Comparison of ENCODE assay signal across 17 cellular contexts in genomic region chr19:18921593-18921992, GRCh38. TPM values are rescaled to one million over a fixed set of nuclear protein-coding genes. Genes with fewer than 3 reads are reported as not detected.
A peak's percentile ranks its signal among the peaks of the same experiment; 100 is the strongest.
DNase-seq lines count a peak whose midpoint lies in the region; ATAC-seq, FAIRE-seq and TF ChIP-seq lines count a peak whose summit lies in the region.
"Had no signal": no experiment of that assay in that cellular context is flagged by ENCODE, and none has a peak within 500 bp of the region (broad histone marks: within the 10 kb centered on the region; RNA-seq: fewer than 3 reads in every experiment).

No MANE protein-coding gene starts in this region.

- peak overlapping the region; percentile 97 for H3K4me3 Mint-ChIP-seq in activated naive CD4-positive, alpha-beta T cell treated with anti-CD3 and anti-CD28 coated beads, Interleukin-2, amount 50 U/mL, for 24 hours
- peak overlapping the region; percentile 48 for H3K4me3 Mint-ChIP-seq in activated B cell treated with CpG ODN at 0.5 μM for 24 hours
- peak overlapping the region; percentile 28 to 36 for H3K4me3 Mint-ChIP-seq in stimulated activated naive B cell treated with anti-CD40 and anti-IgM and Interleukin-4, amounts not matched to agents 10 μg/mL and 1 μg/mL and 100 μg/mL, for 72 hours

- intact Hi-C loops in activated B cell treated with CpG ODN at 0.5 μM for 24 hours (cut with micrococcal nuclease) (no loop called here), kidney (cut with DNase I) (no loop called here)

- H3K4me1 Mint-ChIP-seq in activated naive CD4-positive, alpha-beta T cell treated with anti-CD3 and anti-CD28 coated beads, Interleukin-2, amount 50 U/mL, for 24 hours, result peaks cover 39% of the 10 kb centered on the region
- peaks cover 37% of the 10 kb centered on the region for H3K4me1 Mint-ChIP-seq in activated B cell treated with CpG ODN at 0.5 μM for 24 hours
- H3K4me1 Mint-ChIP-seq in stimulated activated naive B cell treated with anti-CD40 and anti-IgM and Interleukin-4, amounts not matched to agents 10 μg/mL and 1 μg/mL and 100 μg/mL, for 72 hours, result peaks cover 18 to 33% of the 10 kb centered on the region in 2 donors

- no peak for ATAC-seq in activated B cell treated with CpG ODN at 0.5 μM for 24 hours (ENCODE audit: low read depth)
- ATAC-seq in stimulated activated naive B cell treated with anti-CD40 and anti-IgM and Interleukin-4, amounts not matched to agents 10 μg/mL and 1 μg/mL and 100 μg/mL, for 72 hours (replicated peaks), result no peak
- ATAC-seq: sciatic nerve had no signal

- peaks cover 7 to 14% of the 10 kb centered on the region in 2 donors for H3K4me1 ChIP-seq in kidney (ENCODE audit: control insufficient read depth in 1 of 2, insufficient read depth in 1 of 2, low read depth in 1 of 2, low read length in 2 of 2)

- H3K4me3 ChIP-seq in kidney (ENCODE audit: low read length in 2 of 2), result no peak overlapping the region
- H3K4me3 ChIP-seq: SK-N-MC had no signal

- H3K27ac ChIP-seq in kidney (ENCODE audit: low read depth in 2 of 2, low read length in 2 of 2), result no peak overlapping the region
- H3K27ac ChIP-seq: SK-N-MC had no signal

- H3K27ac Mint-ChIP-seq in activated naive CD4-positive, alpha-beta T cell treated with anti-CD3 and anti-CD28 coated beads, Interleukin-2, amount 50 U/mL, for 24 hours, result no peak overlapping the region
- H3K27ac Mint-ChIP-seq in activated B cell treated with CpG ODN at 0.5 μM for 24 hours, result no peak overlapping the region
- H3K27ac Mint-ChIP-seq in stimulated activated naive B cell treated with anti-CD40 and anti-IgM and Interleukin-4, amounts not matched to agents 10 μg/mL and 1 μg/mL and 100 μg/mL, for 72 hours, result no peak overlapping the region

- no peaks in the 10 kb centered on the region for H3K27me3 Mint-ChIP-seq in activated naive CD4-positive, alpha-beta T cell treated with anti-CD3 and anti-CD28 coated beads, Interleukin-2, amount 50 U/mL, for 24 hours
- no peaks in the 10 kb centered on the region for H3K27me3 Mint-ChIP-seq in activated B cell treated with CpG ODN at 0.5 μM for 24 hours
- H3K27me3 Mint-ChIP-seq in stimulated activated naive B cell treated with anti-CD40 and anti-IgM and Interleukin-4, amounts not matched to agents 10 μg/mL and 1 μg/mL and 100 μg/mL, for 72 hours, result no peaks in the 10 kb centered on the region

- peaks cover 8% of the 10 kb centered on the region for H3K36me3 Mint-ChIP-seq in activated naive CD4-positive, alpha-beta T cell treated with anti-CD3 and anti-CD28 coated beads, Interleukin-2, amount 50 U/mL, for 24 hours
- peaks cover 64% of the 10 kb centered on the region for H3K36me3 Mint-ChIP-seq in activated B cell treated with CpG ODN at 0.5 μM for 24 hours (ENCODE audit: low read depth)
- H3K36me3 Mint-ChIP-seq in stimulated activated naive B cell treated with anti-CD40 and anti-IgM and Interleukin-4, amounts not matched to agents 10 μg/mL and 1 μg/mL and 100 μg/mL, for 72 hours, result peaks cover 39 to 51% of the 10 kb centered on the region in 2 donors

- H3K9me3 Mint-ChIP-seq in activated naive CD4-positive, alpha-beta T cell treated with anti-CD3 and anti-CD28 coated beads, Interleukin-2, amount 50 U/mL, for 24 hours, result no peaks in the 10 kb centered on the region
- no peaks in the 10 kb centered on the region for H3K9me3 Mint-ChIP-seq in activated B cell treated with CpG ODN at 0.5 μM for 24 hours
- H3K9me3 Mint-ChIP-seq in stimulated activated naive B cell treated with anti-CD40 and anti-IgM and Interleukin-4, amounts not matched to agents 10 μg/mL and 1 μg/mL and 100 μg/mL, for 72 hours, result no peaks in the 10 kb centered on the region

- TF ChIP-seq CTCF in activated B cell treated with CpG ODN at 0.5 μM for 24 hours (IDR thresholded peaks at IDR 0.05) (no peak), kidney (IDR thresholded peaks at IDR 0.05; ENCODE audit: borderline replicate concordance, extremely low read depth, insufficient read depth) (no peak)

- CTCF ChIA-PET in activated B cell treated with CpG ODN at 0.5 μM for 24 hours (lab: Charles Lee), result no interaction called here

- no peak for DNase-seq in activated naive CD4-positive, alpha-beta T cell treated with Interleukin-2 at 50 U/mL for 16 hours
- DNase-seq in activated B cell treated with CpG ODN at 0.5 μM for 24 hours, result no peak
- peak; percentile 66 for DNase-seq in kidney
- no peak for DNase-seq in stimulated activated naive B cell treated with anti-CD40 and anti-IgM and Interleukin-4, amounts not matched to agents 10 μg/mL and 1 μg/mL and 100 μg/mL, for 72 hours
- no peak for DNase-seq in activated effector memory CD4-positive, alpha-beta T cell treated with Interleukin-2 at 50 U/mL for 16 hours
- DNase-seq in NCI-H1092 (lab: John Stamatoyannopoulos, UW), result no peak
- DNase-seq in DMS114 treated with DMSO at 0.1 percent for 48 hours (lab: John Stamatoyannopoulos, UW; ENCODE audit: unreplicated experiment), result no peak
- DNase-seq: activated CD4-positive, alpha-beta T cell treated with anti-CD3 and anti-CD28 coated beads, Interleukin-2, amount 50 U/mL, for 48 hours; foreskin melanocyte; NCI-H1436 treated with DMSO at 0.1 percent for 48 hours; NCI-H774; occipital lobe had no signal

- FAIRE-seq in kidney (lab: Jason Lieb, UNC), result no peak
- FAIRE-seq: colon had no signal

- H3K9me3 ChIP-seq in kidney (ENCODE audit: control insufficient read depth in 1 of 2, low read length in 2 of 2), result no peaks in the 10 kb centered on the region

- no peak overlapping the region for H3K9ac ChIP-seq in kidney (ENCODE audit: low read length in 2 of 2)

- POLR2A ChIA-PET in activated B cell treated with CpG ODN at 0.5 μM for 24 hours (lab: Charles Lee), result interaction anchor here (0.6 kb wide), 1 partner anchor 9 kb away, joined by 3 read pairs; no protein-coding TSS in a partner anchor

- H3K36me3 ChIP-seq in kidney (ENCODE audit: control insufficient read depth in 1 of 2, insufficient read depth in 2 of 2, low read length in 2 of 2), result peaks cover 21 to 22% of the 10 kb centered on the region in 2 donors

RNA-seq across cellular contexts. Expression of gene DDX49, which starts 2.1 kb away (rescaled TPM):
- total RNA-seq in activated B cell treated with CpG ODN at 0.5 μM for 24 hours (49.0 and 53.6 TPM in 2 replicates), kidney (39.5 TPM)
- polyA plus RNA-seq in kidney (ENCODE audit: insufficient read depth, low read depth, low replicate concordance), result 40.6 TPM

RNA-seq across cellular contexts. Expression of gene COPE, which starts 2.4 kb away (rescaled TPM):
- 182 and 253 TPM in 2 replicates for total RNA-seq in activated B cell treated with CpG ODN at 0.5 μM for 24 hours
- 166 TPM for total RNA-seq in kidney
- polyA plus RNA-seq in kidney (ENCODE audit: insufficient read depth, low read depth, low replicate concordance), result 263 TPM

RNA-seq across cellular contexts. Expression of gene HOMER3, which starts 19.4 kb away (rescaled TPM):
- total RNA-seq in activated B cell treated with CpG ODN at 0.5 μM for 24 hours (1.9 and 2.3 TPM in 2 replicates), kidney (34.3 TPM)
- polyA plus RNA-seq in kidney (ENCODE audit: insufficient read depth, low read depth, low replicate concordance), result 53.1 TPM

RNA-seq across cellular contexts. Expression of gene CERS1, which starts 25.6 kb away (rescaled TPM):
- not detected in 2 replicates for total RNA-seq in activated B cell treated with CpG ODN at 0.5 μM for 24 hours
- 0.50 TPM for total RNA-seq in kidney
- not detected for polyA plus RNA-seq in kidney (ENCODE audit: insufficient read depth, low read depth, low replicate concordance)
- total RNA-seq: mononuclear cell had no signal

Comparison
In these comparisons a context has a peak if more than half of its experiments do, and no peak if none do; other contexts are left out.
1. H3K4me3 Mint-ChIP-seq: peak in every context shown above with its lines; median percentile 97 in activated naive CD4-positive, alpha-beta T cell treated with anti-CD3 and anti-CD28 coated beads, Interleukin-2, amount 50 U/mL, for 24 hours; 48 in activated B cell treated with CpG ODN at 0.5 μM for 24 hours; 32 in stimulated activated naive B cell treated with anti-CD40 and anti-IgM and Interleukin-4, amounts not matched to agents 10 μg/mL and 1 μg/mL and 100 μg/mL, for 72 hours.
2. RNA of gene HOMER3, which starts 19.4 kb away (total RNA-seq): 34.3 TPM in kidney (single experiment); 1.9 to 2.3 TPM in activated B cell treated with CpG ODN at 0.5 μM for 24 hours; every median in the first group is over 10 times any median in the second.